In genomic region chr2:84817239-84817655, GRCh38 we compare ENCODE assay signal across 1 cellular context.
A peak's percentile ranks its signal among the peaks of the same experiment; 100 is the strongest.
TF ChIP-seq lines count a peak whose summit lies in the region.

No MANE protein-coding gene starts in this region.

TF ChIP-seq in GM12878, 131 proteins besides CTCF, POLR2A, EP300 and RAD21 (continued from another document):
- TF ChIP-seq SKIL (IDR thresholded peaks at IDR 0.05; ENCODE audit: low read depth, poor library complexity, severe bottlenecking) (peak; percentile 100), NR2C1 (IDR thresholded peaks at IDR 0.05) (no peak; the same call in 1 of the 2 replicates), ESRRA (IDR thresholded peaks at IDR 0.05; ENCODE audit: low read length) (no peak; the same call in 1 of the 2 replicates), RFX5 (IDR thresholded peaks at IDR 0.05; ENCODE audit: low read depth, low read length) (no peak)
